ENCODE assay signal across 9 cellular contexts in the genomic region with DNA sequence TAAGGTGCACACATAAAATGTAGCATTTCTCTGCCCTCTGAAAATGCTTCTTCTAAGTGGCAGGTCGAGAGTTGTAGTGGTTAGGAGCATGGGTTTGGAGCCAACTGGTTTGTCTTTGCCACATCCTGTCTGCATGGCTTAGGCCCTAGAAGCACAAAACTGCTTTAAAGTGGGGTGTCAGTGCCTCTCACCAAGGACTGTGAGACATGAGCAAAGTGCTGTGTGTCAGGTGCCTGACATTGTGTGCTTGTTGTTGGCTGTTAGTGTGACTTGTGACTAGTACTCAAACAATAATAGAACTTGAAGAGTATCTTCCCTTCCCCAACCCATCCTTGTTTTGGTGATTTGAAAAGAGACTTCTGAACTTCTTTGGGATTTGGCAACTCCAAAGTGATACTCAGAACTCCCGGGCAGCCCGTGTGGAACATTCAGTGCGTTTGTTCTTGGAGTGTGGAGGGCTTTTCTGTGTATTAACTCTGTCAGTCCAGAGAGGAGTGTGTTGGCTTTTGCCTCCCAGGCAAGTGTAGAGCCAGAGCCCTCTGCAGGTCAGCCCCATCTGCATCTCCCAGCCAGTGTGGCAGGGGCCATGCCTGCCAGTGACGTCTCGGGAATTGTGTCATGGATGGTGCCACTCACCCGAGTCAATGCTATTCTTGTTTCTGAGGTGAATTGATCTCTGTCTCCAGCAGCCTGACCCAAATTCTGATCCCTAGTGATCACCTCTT. TPM values are rescaled to one million over a fixed set of nuclear protein-coding genes. Genes with fewer than 3 reads are reported as not detected.
A peak's percentile ranks its signal among the peaks of the same experiment; 100 is the strongest.
DNase-seq lines count a peak whose midpoint lies in the region; ATAC-seq and TF ChIP-seq lines count a peak whose summit lies in the region.
"Had no signal": no experiment of that assay in that cellular context is flagged by ENCODE, and none has a peak within 500 bp of the region (broad histone marks: within the 10 kb centered on the region; RNA-seq: fewer than 3 reads in every experiment).

No MANE protein-coding gene starts in this region.

- H3K4me1 Mint-ChIP-seq in activated CD4-positive, alpha-beta memory T cell treated with anti-CD3 and anti-CD28 coated beads for 36 hours (ENCODE audit: low read depth) = peaks cover 74% of the 10 kb centered on the region
- H3K4me1 Mint-ChIP-seq in chondrocyte (ENCODE audit: low read depth) = peaks cover 28% of the 10 kb centered on the region

- no peaks in the 10 kb centered on the region for H3K9me3 Mint-ChIP-seq in activated CD4-positive, alpha-beta memory T cell treated with anti-CD3 and anti-CD28 coated beads for 36 hours
- H3K9me3 Mint-ChIP-seq in chondrocyte (ENCODE audit: low read depth) = no peaks in the 10 kb centered on the region

- intact Hi-C loops in activated CD4-positive, alpha-beta memory T cell treated with anti-CD3 and anti-CD28 coated beads for 36 hours (cut with micrococcal nuclease) = loop anchor here (1.0 to 10.0 kb wide), 2 partner anchors 24 to 374 kb away; no protein-coding TSS in a partner anchor
- intact Hi-C loops in vagina (cut with DNase I) = no loop called here

- H3K4me3 ChIP-seq in BLaER1 (no peak overlapping the region), vagina (no peak overlapping the region)
- H3K4me3 ChIP-seq: SJSA1 had no signal

- peak overlapping the region; percentile 12; the same call in 1 of the 2 replicates for H3K9ac ChIP-seq in BLaER1

- H3K27ac ChIP-seq in BLaER1 (peak overlapping the region; percentile 79), vagina (no peak overlapping the region)
- H3K27ac ChIP-seq: SJSA1 had no signal

- no peak overlapping the region for H3K4me3 Mint-ChIP-seq in activated CD4-positive, alpha-beta memory T cell treated with anti-CD3 and anti-CD28 coated beads for 36 hours
- no peak overlapping the region for H3K4me3 Mint-ChIP-seq in chondrocyte (ENCODE audit: unreplicated experiment)

- POLR2A ChIA-PET in activated CD4-positive, alpha-beta memory T cell treated with anti-CD3 and anti-CD28 coated beads for 36 hours (lab: Charles Lee) = no interaction called here

- DNase-seq in activated CD4-positive, alpha-beta memory T cell treated with anti-CD3 and anti-CD28 coated beads for 36 hours = peak; percentile 71
- no peak for DNase-seq in left lobe of liver (ENCODE audit: low spot score)
- DNase-seq in vagina (ENCODE audit: extremely low spot score in 2 of 2) = no peak
- no peak for DNase-seq in chondrocyte (ENCODE audit: low spot score)
- DNase-seq in HuH-7 (ENCODE audit: low spot score) = no peak
- no peak for DNase-seq in NCI-H748 treated with DMSO at 0.1 percent for 48 hours (lab: John Stamatoyannopoulos, UW)

- H3K27me3 Mint-ChIP-seq in activated CD4-positive, alpha-beta memory T cell treated with anti-CD3 and anti-CD28 coated beads for 36 hours = no peaks in the 10 kb centered on the region
- no peaks in the 10 kb centered on the region for H3K27me3 Mint-ChIP-seq in chondrocyte (ENCODE audit: low read depth)

- peak overlapping the region; percentile 10 for H3K27ac Mint-ChIP-seq in activated CD4-positive, alpha-beta memory T cell treated with anti-CD3 and anti-CD28 coated beads for 36 hours
- H3K27ac Mint-ChIP-seq in chondrocyte (ENCODE audit: unreplicated experiment) = no peak overlapping the region

- H3K4me1 ChIP-seq in BLaER1 (peaks cover 93% of the 10 kb centered on the region), vagina (peaks cover 55% of the 10 kb centered on the region)

- peak overlapping the region; percentile 68 for H3K4me2 ChIP-seq in BLaER1

- H3K9me3 ChIP-seq in BLaER1 = no peaks in the 10 kb centered on the region
- H3K9me3 ChIP-seq in vagina = no peaks in the 10 kb centered on the region
- H3K9me3 ChIP-seq: SJSA1 had no signal

- CTCF ChIA-PET in activated CD4-positive, alpha-beta memory T cell treated with anti-CD3 and anti-CD28 coated beads for 36 hours (lab: Charles Lee) = no interaction called here

- peaks cover 55% of the 10 kb centered on the region for H3K36me3 ChIP-seq in BLaER1
- no peaks in the 10 kb centered on the region for H3K36me3 ChIP-seq in vagina
- H3K36me3 ChIP-seq: SJSA1 had no signal

- no peak for TF ChIP-seq POLR2A in vagina (IDR thresholded peaks at IDR 0.05)

- H3K27me3 ChIP-seq in BLaER1 (no peaks in the 10 kb centered on the region), vagina (no peaks in the 10 kb centered on the region)
- H3K27me3 ChIP-seq: SJSA1 had no signal

- peaks cover 44% of the 10 kb centered on the region for H4K20me1 ChIP-seq in BLaER1

- TF ChIP-seq CTCF in vagina (IDR thresholded peaks at IDR 0.05) (no peak), chondrocyte (IDR thresholded peaks at IDR 0.05) (no peak)

- ATAC-seq in HG02763 (IDR thresholded peaks at IDR 0.05; ENCODE audit: unreplicated experiment) (peak; percentile 49), left lobe of liver (peak; percentile 27)

- H3K36me3 Mint-ChIP-seq in activated CD4-positive, alpha-beta memory T cell treated with anti-CD3 and anti-CD28 coated beads for 36 hours = peaks cover 18% of the 10 kb centered on the region
- H3K36me3 Mint-ChIP-seq in chondrocyte (ENCODE audit: low read depth) = no peaks in the 10 kb centered on the region

RNA-seq across cellular contexts. Expression of a gene that starts 5.0 kb away (rescaled TPM):
- total RNA-seq in activated CD4-positive, alpha-beta memory T cell treated with anti-CD3 and anti-CD28 coated beads for 36 hours = 10 to 100 TPM; 33.6 to 38.3 TPM
- total RNA-seq in left lobe of liver (7.5 TPM), vagina (16.7 TPM), chondrocyte (27.6 to 30.0 TPM (median 29.8 TPM) in 3 replicates)
